ENCODE assay signal across 1 cellular context in the genomic region with DNA sequence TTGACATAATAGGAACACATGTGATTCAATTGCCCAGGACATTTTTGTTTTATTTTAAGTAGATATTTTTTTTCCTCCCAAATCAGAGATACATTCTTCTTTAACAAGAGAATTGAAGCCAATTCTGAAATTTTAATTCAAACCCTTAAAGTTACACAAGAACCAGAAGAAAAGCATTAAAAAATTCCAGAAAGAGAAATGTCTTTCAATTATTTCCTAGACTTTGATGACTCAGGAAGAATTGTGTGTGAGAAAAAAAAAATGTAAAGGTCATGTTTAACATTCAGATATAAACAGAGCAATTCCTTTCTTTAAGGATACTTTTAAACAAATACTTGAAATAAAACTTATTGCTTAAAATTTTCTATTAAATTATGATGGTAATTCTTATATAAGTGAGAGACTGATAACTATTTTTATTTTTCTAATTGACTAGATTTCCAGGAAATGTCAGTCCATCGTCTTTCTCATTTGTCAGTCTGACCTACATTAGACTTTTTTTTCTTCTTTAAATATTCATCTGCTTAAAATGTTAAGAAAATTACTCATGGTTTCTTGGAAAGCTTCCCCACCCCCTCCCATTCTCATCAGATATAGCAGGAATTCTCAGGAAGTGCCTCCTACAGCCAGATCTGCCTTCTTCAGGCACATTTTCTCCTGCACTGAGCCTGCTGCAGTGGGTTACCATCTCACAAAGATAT.
A peak's percentile ranks its signal among the peaks of the same experiment; 100 is the strongest.
TF ChIP-seq lines count a peak whose summit lies in the region.

No MANE protein-coding gene starts in this region.

TF ChIP-seq in K562, 482 proteins besides CTCF, POLR2A, EP300 and RAD21 (continued from another document):
- TF ChIP-seq, protein P1, sequence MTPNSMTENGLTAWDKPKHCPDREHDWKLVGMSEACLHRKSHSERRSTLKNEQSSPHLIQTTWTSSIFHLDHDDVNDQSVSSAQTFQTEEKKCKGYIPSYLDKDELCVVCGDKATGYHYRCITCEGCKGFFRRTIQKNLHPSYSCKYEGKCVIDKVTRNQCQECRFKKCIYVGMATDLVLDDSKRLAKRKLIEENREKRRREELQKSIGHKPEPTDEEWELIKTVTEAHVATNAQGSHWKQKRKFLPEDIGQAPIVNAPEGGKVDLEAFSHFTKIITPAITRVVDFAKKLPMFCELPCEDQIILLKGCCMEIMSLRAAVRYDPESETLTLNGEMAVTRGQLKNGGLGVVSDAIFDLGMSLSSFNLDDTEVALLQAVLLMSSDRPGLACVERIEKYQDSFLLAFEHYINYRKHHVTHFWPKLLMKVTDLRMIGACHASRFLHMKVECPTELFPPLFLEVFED (CRISPR knock-in tag; conservative IDR thresholded peaks at IDR 0.05): no peak
- peak; percentile 84 for TF ChIP-seq MEIS2 (IDR thresholded peaks at IDR 0.05; ENCODE audit: partially characterized antibody)
- TF ChIP-seq ZNF76 (CRISPR knock-in tag; IDR thresholded peaks at IDR 0.05; ENCODE audit: borderline replicate concordance): no peak
- TF ChIP-seq POLR2AphosphoS5 (IDR thresholded peaks at IDR 0.05; ENCODE audit: control insufficient read depth, insufficient read depth, low read depth, low read length): no peak
- peak; percentile 49 for TF ChIP-seq MAFG (tag; conservative IDR thresholded peaks at IDR 0.05)
- TF ChIP-seq JUND (IDR thresholded peaks at IDR 0.05; ENCODE audit: borderline replicate concordance, low read depth, low read length): peak; percentile 86
- TF ChIP-seq JUND (tag; IDR thresholded peaks at IDR 0.05; ENCODE audit: borderline replicate concordance, low read depth, low read length): peak; percentile 81; the same call in 1 of the 3 replicates
- peak; percentile 28; the same call in 1 of the 2 replicates for TF ChIP-seq TCF3 (CRISPR knock-in tag; IDR thresholded peaks at IDR 0.05)
- peak; percentile 41; the same call in 1 of the 2 replicates for TF ChIP-seq SMARCC2 (IDR thresholded peaks at IDR 0.05; ENCODE audit: low read depth)
- TF ChIP-seq PHB2 (IDR thresholded peaks at IDR 0.05; ENCODE audit: low read depth): no peak
- TF ChIP-seq CBFA2T2 (conservative IDR thresholded peaks at IDR 0.05): peak; percentile 31
- peak; percentile 5; the same call in 1 of the 2 replicates for TF ChIP-seq NFE2 (IDR thresholded peaks at IDR 0.05; ENCODE audit: low read depth)
- TF ChIP-seq CBFA2T3 (IDR thresholded peaks at IDR 0.05): peak; percentile 64; the same call in 1 of the 2 replicates
- TF ChIP-seq ZNF354B (CRISPR knock-in tag; IDR thresholded peaks at IDR 0.05): no peak
- TF ChIP-seq C11orf30 (IDR thresholded peaks at IDR 0.05; ENCODE audit: low read depth): peak; percentile 86
- TF ChIP-seq HDAC3 (IDR thresholded peaks at IDR 0.05; ENCODE audit: borderline replicate concordance, partially characterized antibody): peak; percentile 46
- no peak for TF ChIP-seq RUNX1 (IDR thresholded peaks at IDR 0.05; ENCODE audit: low read depth)
- TF ChIP-seq ZNF696 (CRISPR knock-in tag; conservative IDR thresholded peaks at IDR 0.05): no peak
- peak; percentile 63; the same call in 1 of the 2 replicates for TF ChIP-seq SMARCA4 (IDR thresholded peaks at IDR 0.05)
- peak; percentile 82 for TF ChIP-seq STAT5A (IDR thresholded peaks at IDR 0.05; ENCODE audit: borderline replicate concordance, low read length)
- peak; percentile 54 for TF ChIP-seq MAFF (IDR thresholded peaks at IDR 0.05; ENCODE audit: low read length)
- peak; percentile 34; the same call in 1 of the 2 replicates for TF ChIP-seq SPI1 (IDR thresholded peaks at IDR 0.05; ENCODE audit: borderline replicate concordance, low read depth, low read length)
- peak; percentile 81 for TF ChIP-seq ARID1B (IDR thresholded peaks at IDR 0.05)
- 0 out of 2 replicates have a peak, but pooled peaks have one; percentile 29 for TF ChIP-seq MBD2 (IDR thresholded peaks at IDR 0.05; ENCODE audit: borderline replicate concordance, low read depth)
- TF ChIP-seq, protein P2, sequence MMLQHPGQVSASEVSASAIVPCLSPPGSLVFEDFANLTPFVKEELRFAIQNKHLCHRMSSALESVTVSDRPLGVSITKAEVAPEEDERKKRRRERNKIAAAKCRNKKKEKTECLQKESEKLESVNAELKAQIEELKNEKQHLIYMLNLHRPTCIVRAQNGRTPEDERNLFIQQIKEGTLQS (IDR thresholded peaks at IDR 0.05): peak; percentile 36; the same call in 1 of the 2 replicates
- TF ChIP-seq, protein P2 (CRISPR knock-in tag; conservative IDR thresholded peaks at IDR 0.05): no peak
- TF ChIP-seq GTF2E2 (tag; IDR thresholded peaks at IDR 0.05): 0 out of 2 replicates have a peak, but pooled peaks have one; percentile 66
- 0 out of 2 replicates have a peak, but pooled peaks have one; percentile 26 for TF ChIP-seq ATF7 (IDR thresholded peaks at IDR 0.05)
- 0 out of 2 replicates have a peak, but pooled peaks have one; percentile 27 for TF ChIP-seq ETV1 (tag; conservative IDR thresholded peaks at IDR 0.05; ENCODE audit: low read depth)
- peak; percentile 68; the same call in 1 of the 2 replicates for TF ChIP-seq TEAD4 (IDR thresholded peaks at IDR 0.05; ENCODE audit: low read length)
- no peak for TF ChIP-seq TEAD4 (CRISPR knock-in tag; IDR thresholded peaks at IDR 0.05; ENCODE audit: borderline replicate concordance)
- peak; percentile 7; the same call in 1 of the 2 replicates for TF ChIP-seq GATAD2B (IDR thresholded peaks at IDR 0.05; ENCODE audit: borderline replicate concordance)
- TF ChIP-seq DACH1 (IDR thresholded peaks at IDR 0.05; ENCODE audit: partially characterized antibody): peak; percentile 38
- peak; percentile 64 for TF ChIP-seq EGR1 (conservative IDR thresholded peaks at IDR 0.05)
- 0 out of 2 replicates have a peak, but pooled peaks have one; percentile 21 for TF ChIP-seq NBN (IDR thresholded peaks at IDR 0.05; ENCODE audit: low read depth)
- 0 out of 2 replicates have a peak, but pooled peaks have one; percentile 13 for TF ChIP-seq EP400 (IDR thresholded peaks at IDR 0.05)
- peak in 1 of 2 experiments; percentile 13; a peak in 1 of 4 replicates for TF ChIP-seq TRIM24 (IDR thresholded peaks at IDR 0.05)
- TF ChIP-seq LEF1 (IDR thresholded peaks at IDR 0.05): peak; percentile 40; the same call in 1 of the 2 replicates
- peak; percentile 51; the same call in 1 of the 2 replicates for TF ChIP-seq ZNF384 (IDR thresholded peaks at IDR 0.05; ENCODE audit: low read depth, low read length)
- TF ChIP-seq, protein P3, sequence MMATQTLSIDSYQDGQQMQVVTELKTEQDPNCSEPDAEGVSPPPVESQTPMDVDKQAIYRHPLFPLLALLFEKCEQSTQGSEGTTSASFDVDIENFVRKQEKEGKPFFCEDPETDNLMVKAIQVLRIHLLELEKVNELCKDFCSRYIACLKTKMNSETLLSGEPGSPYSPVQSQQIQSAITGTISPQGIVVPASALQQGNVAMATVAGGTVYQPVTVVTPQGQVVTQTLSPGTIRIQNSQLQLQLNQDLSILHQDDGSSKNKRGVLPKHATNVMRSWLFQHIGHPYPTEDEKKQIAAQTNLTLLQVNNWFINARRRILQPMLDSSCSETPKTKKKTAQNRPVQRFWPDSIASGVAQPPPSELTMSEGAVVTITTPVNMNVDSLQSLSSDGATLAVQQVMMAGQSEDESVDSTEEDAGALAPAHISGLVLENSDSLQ (IDR thresholded peaks at IDR 0.05): peak; percentile 78
- peak; percentile 71 for TF ChIP-seq NCOR1 (IDR thresholded peaks at IDR 0.05)
- TF ChIP-seq ZNF57 (CRISPR knock-in tag; IDR thresholded peaks at IDR 0.05): no peak
